In the genomic region with DNA sequence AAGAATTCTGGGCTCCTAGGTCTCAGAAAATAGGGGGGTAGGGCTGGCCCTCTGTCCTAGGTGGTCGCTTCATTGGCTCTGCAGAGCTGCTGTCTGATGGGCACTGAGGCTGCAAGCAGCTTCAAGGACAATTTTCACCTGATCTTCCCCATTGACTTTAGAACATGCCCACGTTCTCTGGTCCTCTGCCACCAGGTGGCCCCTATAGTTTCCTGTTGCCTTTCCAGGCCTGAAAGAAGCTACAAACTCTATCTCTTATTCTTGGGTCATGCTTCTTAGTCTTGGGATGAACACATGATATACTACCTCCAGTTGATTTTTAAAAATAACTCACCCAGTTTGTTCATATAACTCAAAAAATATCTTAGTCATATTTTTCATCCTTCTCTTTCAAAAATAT, we compare ENCODE assay signal across 9 cellular contexts. TPM values are rescaled to one million over a fixed set of nuclear protein-coding genes. Genes with fewer than 3 reads are reported as not detected.
DNase-seq lines count a peak whose midpoint lies in the region; ATAC-seq, FAIRE-seq and TF ChIP-seq lines count a peak whose summit lies in the region.
"Had no signal": no experiment of that assay in that cellular context is flagged by ENCODE, and none has a peak within 500 bp of the region (broad histone marks: within the 10 kb centered on the region; RNA-seq: fewer than 3 reads in every experiment).

No MANE protein-coding gene starts in this region.

- peak; percentile 59 to 70 for TF ChIP-seq RAD21 in H1 (IDR thresholded peaks at IDR 0.05 in 1 of 2, conservative IDR thresholded peaks at IDR 0.05 in 1 of 2; ENCODE audit: low read depth in 2 of 2, low read length in 2 of 2)

- H3K27me3 ChIP-seq in H1 (replicated peaks in 1 of 4; ENCODE audit: control insufficient read depth in 3 of 4, extremely low read depth in 1 of 4, insufficient read depth in 3 of 4, low read length in 3 of 4), result no peaks in the 10 kb centered on the region

- no peak overlapping the region for H3K9ac ChIP-seq in H1 (replicated peaks in 1 of 4; ENCODE audit: extremely low read depth in 1 of 4, low read depth in 3 of 4, low read length in 3 of 4)

- ATAC-seq in HG03159 (IDR thresholded peaks at IDR 0.05; ENCODE audit: unreplicated experiment) (no peak), HG02642 (IDR thresholded peaks at IDR 0.05; ENCODE audit: poor library complexity, unreplicated experiment) (no peak)

- TF ChIP-seq CTCF in H1 (IDR thresholded peaks at IDR 0.05; ENCODE audit: control extremely low read depth in 1 of 3, insufficient read depth in 1 of 3, low read depth in 1 of 3, low read length in 3 of 3) (peak; percentile 35 to 66 (median 50)), progenitor cell of endocrine pancreas (IDR thresholded peaks at IDR 0.05; ENCODE audit: unreplicated experiment) (peak; percentile 52)

- CTCF ChIA-PET in H1 (lab: Charles Lee; ENCODE audit: partially characterized antibody), result interaction anchor here (0.6 to 2.0 kb wide), 12 partner anchors 15 to 324 kb away, joined by 3 to 9 read pairs (median 4); no protein-coding TSS in a partner anchor

- H3K23ac ChIP-seq in H1 (ENCODE audit: insufficient read length), result no peak overlapping the region

- no peak for TF ChIP-seq EP300 in H1 (IDR thresholded peaks at IDR 0.05; ENCODE audit: borderline replicate concordance in 1 of 2, low read depth in 2 of 2, low read length in 2 of 2)

- H2AFZ ChIP-seq in H1 (ENCODE audit: low read length), result no peak overlapping the region

- H3K27ac ChIP-seq in H1 (ENCODE audit: low read depth, low read length), result no peak overlapping the region

- no peak overlapping the region for H3K14ac ChIP-seq in H1 (ENCODE audit: insufficient read length)

- H3K9me3 Mint-ChIP-seq in progenitor cell of endocrine pancreas (ENCODE audit: low read depth), result no peaks in the 10 kb centered on the region

- no peak overlapping the region for H2BK5ac ChIP-seq in H1 (ENCODE audit: low read depth, low read length)

- WGBS in H1 (ENCODE audit: extremely low coverage in 1 of 2, insufficient coverage in 1 of 2, insufficient read length in 1 of 2, insufficient replicate concordance in 2 of 2, low coverage in 1 of 2, low lambda C conversion rate in 2 of 2, missing lambda C conversion rate in 1 of 2), 2 experiments, result 37% methylated on average over 2 of the region's 2 CpGs; no CpG with 5 or more reads in 1 of the 2 experiments

- no peak overlapping the region for H3K4me3 Mint-ChIP-seq in progenitor cell of endocrine pancreas (ENCODE audit: low read depth)

- H2BK120ac ChIP-seq in H1 (replicated peaks; ENCODE audit: low read depth, low read length), result no peak overlapping the region

- no peak overlapping the region for H3K4ac ChIP-seq in H1 (replicated peaks; ENCODE audit: insufficient read length, low read depth, low read length)

- H4K5ac ChIP-seq in H1 (ENCODE audit: insufficient read length, low read depth, low read length), result no peak overlapping the region

- H3K4me1 ChIP-seq in H1 (replicated peaks in 1 of 4; ENCODE audit: control insufficient read depth in 3 of 4, insufficient read depth in 4 of 4, low read length in 3 of 4), result no peaks in the 10 kb centered on the region

- no peak overlapping the region for H4K8ac ChIP-seq in H1 (ENCODE audit: extremely low read depth, insufficient read depth, low read length)

- H2BK20ac ChIP-seq in H1 (ENCODE audit: low read length), result no peak overlapping the region

- no peak overlapping the region for H3K56ac ChIP-seq in H1 (replicated peaks; ENCODE audit: insufficient read length, low read depth, low read length)

- DNase-seq in EL (peak; percentile 21), HTR-8/SVneo (ENCODE audit: insufficient read length, low spot score) (peak; percentile 40), SW480 (ENCODE audit: low spot score) (peak; percentile 50), H1 (ENCODE audit: low read depth in 1 of 2, low spot score in 2 of 2) (peak in 1 of 2 experiments; percentile 13), progenitor cell of endocrine pancreas (ENCODE audit: low spot score, unreplicated experiment) (no peak), GF-D8 (lab: John Stamatoyannopoulos, UW) (no peak)

- no peaks in the 10 kb centered on the region for H3K4me1 Mint-ChIP-seq in progenitor cell of endocrine pancreas (ENCODE audit: low read depth)

- H3K79me2 ChIP-seq in H1 (ENCODE audit: control insufficient read depth in 1 of 2, insufficient read depth in 2 of 2, low read length in 2 of 2), result no peaks in the 10 kb centered on the region

- no peak for TF ChIP-seq POLR2A in H1 (IDR thresholded peaks at IDR 0.05; ENCODE audit: control extremely low read depth in 1 of 2, low read depth in 2 of 2, low read length in 2 of 2)

- H4K91ac ChIP-seq in H1 (replicated peaks; ENCODE audit: insufficient read length, low read length), result no peak overlapping the region

- H2BK12ac ChIP-seq in H1 (ENCODE audit: low read depth, low read length), result no peak overlapping the region

- H3K79me1 ChIP-seq in H1 (ENCODE audit: low read depth, low read length), result no peaks in the 10 kb centered on the region

- H3K9me3 ChIP-seq in H1 (ENCODE audit: insufficient read depth in 2 of 2, low read depth in 1 of 2, low read length in 1 of 2), result no peaks in the 10 kb centered on the region

- no peak overlapping the region for H2BK15ac ChIP-seq in H1 (ENCODE audit: low read length)

- no peak overlapping the region for H3K18ac ChIP-seq in H1 (ENCODE audit: extremely low read depth, low read length)

- no peak overlapping the region for H3K4me3 ChIP-seq in H1 (ENCODE audit: extremely low read depth in 1 of 4, insufficient read depth in 2 of 4, low read depth in 3 of 4, low read length in 4 of 4)

- H3K4me2 ChIP-seq in H1 (ENCODE audit: insufficient read depth in 1 of 2, low read depth in 2 of 2, low read length in 2 of 2), result no peak overlapping the region

- no peak overlapping the region for H3K27ac Mint-ChIP-seq in progenitor cell of endocrine pancreas

- POLR2A ChIA-PET in H1 (lab: Charles Lee; ENCODE audit: partially characterized antibody), result no interaction called here

- no peaks in the 10 kb centered on the region for H3K27me3 Mint-ChIP-seq in progenitor cell of endocrine pancreas

- no peaks in the 10 kb centered on the region for H3K36me3 Mint-ChIP-seq in progenitor cell of endocrine pancreas (ENCODE audit: insufficient read depth)

- H3K36me3 ChIP-seq in H1 (ENCODE audit: control insufficient read depth in 2 of 4, insufficient read depth in 4 of 4, low read length in 3 of 4), result no peaks in the 10 kb centered on the region

- FAIRE-seq in HTR-8/SVneo (lab: Jason Lieb, UNC) (no peak), H1 (lab: Jason Lieb, UNC) (peak; percentile 78)

- H3K23me2 ChIP-seq in H1 (ENCODE audit: low read depth, low read length), result no peaks in the 10 kb centered on the region

- H2AK5ac ChIP-seq in H1 (ENCODE audit: low read depth, low read length), result no peak overlapping the region

- no peaks in the 10 kb centered on the region for H4K20me1 ChIP-seq in H1 (replicated peaks in 1 of 2; ENCODE audit: control insufficient read depth in 1 of 2, insufficient read depth in 2 of 2, low read length in 2 of 2)

TF ChIP-seq in H1, 55 proteins besides CTCF, POLR2A, EP300 and RAD21:
- TF ChIP-seq, protein P1, sequence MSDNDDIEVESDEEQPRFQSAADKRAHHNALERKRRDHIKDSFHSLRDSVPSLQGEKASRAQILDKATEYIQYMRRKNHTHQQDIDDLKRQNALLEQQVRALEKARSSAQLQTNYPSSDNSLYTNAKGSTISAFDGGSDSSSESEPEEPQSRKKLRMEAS (IDR thresholded peaks at IDR 0.05), result 0 out of 2 replicates have a peak, but pooled peaks have one; percentile 31
- TF ChIP-seq TAF7 (optimal IDR thresholded peaks at IDR 0.05; ENCODE audit: borderline replicate concordance, low read depth, low read length) (peak; percentile 26), RBBP5 (IDR thresholded peaks at IDR 0.05; ENCODE audit: borderline replicate concordance, low read depth, low read length) (no peak)
- TF ChIP-seq, protein P2, sequence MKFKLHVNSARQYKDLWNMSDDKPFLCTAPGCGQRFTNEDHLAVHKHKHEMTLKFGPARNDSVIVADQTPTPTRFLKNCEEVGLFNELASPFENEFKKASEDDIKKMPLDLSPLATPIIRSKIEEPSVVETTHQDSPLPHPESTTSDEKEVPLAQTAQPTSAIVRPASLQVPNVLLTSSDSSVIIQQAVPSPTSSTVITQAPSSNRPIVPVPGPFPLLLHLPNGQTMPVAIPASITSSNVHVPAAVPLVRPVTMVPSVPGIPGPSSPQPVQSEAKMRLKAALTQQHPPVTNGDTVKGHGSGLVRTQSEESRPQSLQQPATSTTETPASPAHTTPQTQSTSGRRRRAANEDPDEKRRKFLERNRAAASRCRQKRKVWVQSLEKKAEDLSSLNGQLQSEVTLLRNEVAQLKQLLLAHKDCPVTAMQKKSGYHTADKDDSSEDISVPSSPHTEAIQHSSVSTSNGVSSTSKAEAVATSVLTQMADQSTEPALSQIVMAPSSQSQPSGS (IDR thresholded peaks at IDR 0.05; ENCODE audit: low read length), result no peak

RNA-seq across cellular contexts. Expression of a gene that starts 26.3 kb away (rescaled TPM):
- total RNA-seq in H1 (2021; fragmentation: NEBNext Ultra II Directional; extraction: Animal tissue kit (Norgen Biotek cat#: 25700)), result not detected in 2 replicates
- not detected in 2 replicates for polyA plus RNA-seq in H1 (2011; rRNA removed)
- polyA plus RNA-seq in H1 (2011; cell fraction: cytosol; rRNA removed), result not detected
- not detected for polyA plus RNA-seq in H1 (2011; cell fraction: nucleus; rRNA removed)
- not detected in 4 replicates for polyA plus RNA-seq in H1 (2012, experiment 1 of 2)
- polyA plus RNA-seq in H1 (2012, experiment 2 of 2), result not detected
- polyA plus RNA-seq in H1 (2013, experiment 1 of 2), result not detected
- not detected for polyA plus RNA-seq in H1 (2013, experiment 2 of 2)
- polyA minus RNA-seq in H1 (2011; rRNA and poly(A)+ RNA removed), result not detected in 2 replicates
- not detected for polyA minus RNA-seq in H1 (2011; cell fraction: cytosol; rRNA and poly(A)+ RNA removed)
- polyA minus RNA-seq in H1 (2011; cell fraction: nucleus; rRNA and poly(A)+ RNA removed), result not detected
- not detected in 2 replicates for total RNA-seq in progenitor cell of endocrine pancreas
- polyA plus RNA-seq: neural cell had no signal

Comparison
In these comparisons a context has a peak if more than half of its experiments do, and no peak if none do; other contexts are left out.
1. DNase-seq: peak in EL (single experiment), HTR-8/SVneo (single experiment) and SW480 (single experiment); none in progenitor cell of endocrine pancreas (single experiment) and GF-D8 (single experiment).